27 cellular contexts compared by ENCODE assay signal in the genomic region with DNA sequence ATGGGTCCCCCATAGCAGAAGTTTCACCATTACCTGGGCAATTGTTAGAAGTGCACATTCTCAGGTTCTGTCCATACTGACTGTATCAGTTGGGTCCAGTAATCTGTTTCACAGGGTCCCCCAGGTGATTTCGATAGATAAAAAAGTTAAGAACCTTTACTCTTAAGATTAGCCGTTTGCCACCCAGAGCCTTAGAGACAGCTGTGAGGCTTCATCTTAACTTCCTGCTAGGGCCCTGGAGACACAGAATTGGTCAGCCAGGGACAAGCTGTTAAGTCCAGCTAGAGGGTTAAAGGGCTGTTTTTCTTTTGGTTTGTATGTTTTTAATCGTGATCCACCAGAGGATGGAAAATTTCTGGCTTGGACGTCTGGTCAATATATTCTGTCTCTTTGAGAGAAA. TPM values are rescaled to one million over a fixed set of nuclear protein-coding genes. Genes with fewer than 3 reads are reported as not detected.
DNase-seq lines count a peak whose midpoint lies in the region; ATAC-seq and TF ChIP-seq lines count a peak whose summit lies in the region.
"Had no signal": no experiment of that assay in that cellular context is flagged by ENCODE, and none has a peak within 500 bp of the region (broad histone marks: within the 10 kb centered on the region; RNA-seq: fewer than 3 reads in every experiment).

No MANE protein-coding gene starts in this region.

- no peak for TF ChIP-seq CTCF in VCaP (conservative IDR thresholded peaks at IDR 0.05)
- no peak for TF ChIP-seq CTCF in choroid plexus epithelial cell (conservative IDR thresholded peaks at IDR 0.05; ENCODE audit: low read depth, low read length)
- no peak for TF ChIP-seq CTCF in gastrocnemius medialis (IDR thresholded peaks at IDR 0.05 in 4 of 5, conservative IDR thresholded peaks at IDR 0.05 in 1 of 5)
- TF ChIP-seq CTCF in GM10266 (IDR thresholded peaks at IDR 0.05; ENCODE audit: control insufficient read depth, insufficient read depth, low read depth, missing control alignments): no peak
- no peak for TF ChIP-seq CTCF in uterus (IDR thresholded peaks at IDR 0.05)

- H3K4me3 ChIP-seq in choroid plexus epithelial cell (ENCODE audit: low read depth, low read length): no peak overlapping the region
- no peak overlapping the region for H3K4me3 ChIP-seq in gastrocnemius medialis
- H3K4me3 ChIP-seq in uterus: no peak overlapping the region
- no peak overlapping the region for H3K4me3 ChIP-seq in aorta (ENCODE audit: low read length in 2 of 2)
- H3K4me3 ChIP-seq: SJSA1, testis had no signal

- peaks cover 0 to 4% of the 10 kb centered on the region in 2 donors for H3K36me3 ChIP-seq in gastrocnemius medialis
- H3K36me3 ChIP-seq in uterus: no peaks in the 10 kb centered on the region
- H3K36me3 ChIP-seq in aorta (ENCODE audit: control insufficient read depth in 1 of 2, insufficient read depth in 2 of 2, low read length in 1 of 2): peaks cover 0 to 3% of the 10 kb centered on the region in 2 donors
- H3K36me3 ChIP-seq: SJSA1 had no signal

- no peaks in the 10 kb centered on the region for H3K27me3 ChIP-seq in gastrocnemius medialis
- H3K27me3 ChIP-seq in uterus: no peaks in the 10 kb centered on the region
- no peaks in the 10 kb centered on the region for H3K27me3 ChIP-seq in aorta (ENCODE audit: control insufficient read depth in 1 of 2, insufficient read depth in 2 of 2, low read length in 1 of 2)
- H3K27me3 ChIP-seq: testis had no signal

- H3K27ac ChIP-seq in VCaP (peak overlapping the region; percentile 29), gastrocnemius medialis (peak overlapping the region in 3 of 4 donors; percentile 29 to 47 (median 37)), uterus (peak overlapping the region in 1 of 2 donors; percentile 33), aorta (ENCODE audit: low read depth in 1 of 2, low read length in 2 of 2) (no peak overlapping the region)
- H3K27ac ChIP-seq: SJSA1 had no signal

- ATAC-seq in left ventricle myocardium superior: peak; percentile 69
- no peak for ATAC-seq in gastrocnemius medialis
- ATAC-seq in aorta (ENCODE audit: low FRiP score): no peak
- ATAC-seq: activated CD8-positive, alpha-beta T cell treated with anti-CD3 and anti-CD28 coated beads for 36 hours; activated naive CD4-positive, alpha-beta T cell treated with anti-CD3 and anti-CD28 coated beads, Interleukin-2, amount 50 U/mL, for 72 hours; activated T-helper 17 cell treated with anti-CD3 and anti-CD28 coated beads, Interleukin-2, amount 50 U/mL, for 72 hours; natural killer cell treated with Interleukin-12 subunit alpha and Interleukin-12 subunit beta and Interleukin-15 and Interleukin-18, amount 100 ng/mL, for 72 hours; stimulated activated naive B cell treated with anti-CD40 and anti-IgM and Interleukin-4, amounts not matched to agents 10 μg/mL and 1 μg/mL and 100 μg/mL, for 72 hours; T-cell had no signal

- 63 to 64% methylated on average over 4 of the region's 4 CpGs for WGBS in aorta, 2 donors

- DNase-seq in choroid plexus epithelial cell (ENCODE audit: low read depth) (peak; percentile 33), left ventricle myocardium superior (no peak), gastrocnemius medialis (no peak), GM10266 (ENCODE audit: extremely low spot score) (no peak), uterus (no peak), aorta (no peak), activated gamma-delta T cell treated with Interleukin-2 at 50 U/mL for 16 hours (no peak)
- DNase-seq: activated CD4-positive, alpha-beta T cell treated with anti-CD3 and anti-CD28 coated beads for 1 hour; activated CD8-positive, alpha-beta T cell treated with anti-CD3 and anti-CD28 coated beads for 36 hours; anterior cingulate cortex; central memory CD4-positive, alpha-beta T cell; dermis blood vessel endothelial cell; DMS79 treated with DMSO at 0.1 percent for 48 hours; H9; immature natural killer cell; NCI-H1105 treated with DMSO at 0.1 percent for 48 hours; NCI-H2029 treated with DMSO at 0.1 percent for 48 hours; NCI-H69; stimulated activated CD4-positive, alpha-beta T cell treated with anti-CD3 and anti-CD28 coated beads, Interleukin-4, amount 100 ng/mL, for 4 hours; stimulated activated naive B cell treated with anti-CD40 and anti-IgM and Interleukin-4, amounts not matched to agents 10 μg/mL and 1 μg/mL and 100 μg/mL, for 72 hours; T-cell; testis had no signal

- no peak for TF ChIP-seq POLR2A in gastrocnemius medialis (IDR thresholded peaks at IDR 0.05)
- no peak for TF ChIP-seq POLR2A in uterus (IDR thresholded peaks at IDR 0.05)

- peaks cover 3 to 27% of the 10 kb centered on the region in 2 donors for H3K4me1 ChIP-seq in gastrocnemius medialis
- no peaks in the 10 kb centered on the region for H3K4me1 ChIP-seq in uterus
- H3K4me1 ChIP-seq in aorta (ENCODE audit: control insufficient read depth in 1 of 2, insufficient read depth in 2 of 2, low read length in 2 of 2): no peaks in the 10 kb centered on the region
- H3K4me1 ChIP-seq: SJSA1 had no signal

- H3K9me3 ChIP-seq in gastrocnemius medialis (no peaks in the 10 kb centered on the region), uterus (no peaks in the 10 kb centered on the region), aorta (ENCODE audit: control insufficient read depth, low read length) (no peaks in the 10 kb centered on the region)
- H3K9me3 ChIP-seq: SJSA1, testis had no signal

- intact Hi-C loops in left ventricle myocardium superior (cut with micrococcal nuclease) (loop anchor here (5.0 kb wide), 1 partner anchor 287 kb away; no protein-coding TSS in a partner anchor), gastrocnemius medialis (cut with DNase I; ENCODE audit: low total_unique reads) (loop anchor here (5.0 kb wide), 1 partner anchor 172 kb away; a partner anchor contains a TSS), uterus (cut with DNase I; ENCODE audit: low total_unique reads) (no loop called here), aorta (cut with DNase I) (no loop called here)

- in situ Hi-C loops in gastrocnemius medialis (cut with MboI; ENCODE audit: low sequenced_read_pairs in 4 of 4): loop anchor here (5.0 to 25.0 kb wide), 4 partner anchors 284 to 853 kb away; a partner anchor contains a TSS

RNA-seq across cellular contexts. Expression of a gene that starts 6.7 kb away (rescaled TPM):
- total RNA-seq in left ventricle myocardium superior: 147 TPM
- total RNA-seq in gastrocnemius medialis: 10 to 100 TPM; 18.8 to 52.4 (median 43.3) TPM
- total RNA-seq in uterus: 10 to 100 TPM; 17.6 to 99.9 (median 31.0) TPM
- 10 to 100 TPM; 23.7 to 35.2 TPM for total RNA-seq in aorta
- polyA plus RNA-seq in aorta: 10 to 100 TPM; 53.3 to 57.7 TPM

RNA-seq across cellular contexts. Expression of a gene that starts 7.6 kb away (rescaled TPM):
- total RNA-seq in left ventricle myocardium superior (28.6 TPM), gastrocnemius medialis (10 to 100 TPM; 16.5 to 26.0 (median 23.7) TPM), uterus (10 to 100 TPM in 3 of 4 donors, not detected in 1; 14.1 to 20.1 (median 18.9) TPM), aorta (10 to 100 TPM; 10.6 to 18.6 TPM)
- polyA plus RNA-seq in aorta: 10 to 100 TPM; 13.2 to 17.3 TPM

RNA-seq across cellular contexts. Expression of a gene that starts 25.2 kb away (rescaled TPM):
- total RNA-seq in left ventricle myocardium superior (2.9 TPM), gastrocnemius medialis (1 to 10 TPM; 1.4 to 3.0 (median 2.1) TPM), uterus (1 to 10 TPM; 2.4 to 9.8 (median 4.7) TPM), aorta (1 to 10 TPM; 4.2 to 4.3 TPM)
- polyA plus RNA-seq in aorta: 1 to 10 TPM; 1.6 to 4.1 TPM

Comparison
In these comparisons a context has a peak if more than half of its experiments do, and no peak if none do; other contexts are left out.
1. H3K27ac ChIP-seq: peak in VCaP (single experiment) and gastrocnemius medialis (3 of 4); none in aorta (0 of 2).
2. intact Hi-C loops: an anchor here in left ventricle myocardium superior (5.0 kb wide) and gastrocnemius medialis (5.0 kb wide); none called in uterus and aorta.